Comparison of ENCODE assay signal across 1 cellular context in genomic region chr2:208406474-208407451, GRCh38.
TF ChIP-seq lines count a peak whose summit lies in the region.

A gene with protein sequence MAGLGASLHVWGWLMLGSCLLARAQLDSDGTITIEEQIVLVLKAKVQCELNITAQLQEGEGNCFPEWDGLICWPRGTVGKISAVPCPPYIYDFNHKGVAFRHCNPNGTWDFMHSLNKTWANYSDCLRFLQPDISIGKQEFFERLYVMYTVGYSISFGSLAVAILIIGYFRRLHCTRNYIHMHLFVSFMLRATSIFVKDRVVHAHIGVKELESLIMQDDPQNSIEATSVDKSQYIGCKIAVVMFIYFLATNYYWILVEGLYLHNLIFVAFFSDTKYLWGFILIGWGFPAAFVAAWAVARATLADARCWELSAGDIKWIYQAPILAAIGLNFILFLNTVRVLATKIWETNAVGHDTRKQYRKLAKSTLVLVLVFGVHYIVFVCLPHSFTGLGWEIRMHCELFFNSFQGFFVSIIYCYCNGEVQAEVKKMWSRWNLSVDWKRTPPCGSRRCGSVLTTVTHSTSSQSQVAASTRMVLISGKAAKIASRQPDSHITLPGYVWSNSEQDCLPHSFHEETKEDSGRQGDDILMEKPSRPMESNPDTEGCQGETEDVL (plus strand): TSS chr2:208406792. CDS start chr2:208407044, 252 bp downstream.

TF ChIP-seq in GM12878, 131 proteins besides CTCF, POLR2A, EP300 and RAD21 (continued from another document):
- no peak for TF ChIP-seq MXI1 (IDR thresholded peaks at IDR 0.05; ENCODE audit: low read depth, low read length)
- TF ChIP-seq, protein P1, sequence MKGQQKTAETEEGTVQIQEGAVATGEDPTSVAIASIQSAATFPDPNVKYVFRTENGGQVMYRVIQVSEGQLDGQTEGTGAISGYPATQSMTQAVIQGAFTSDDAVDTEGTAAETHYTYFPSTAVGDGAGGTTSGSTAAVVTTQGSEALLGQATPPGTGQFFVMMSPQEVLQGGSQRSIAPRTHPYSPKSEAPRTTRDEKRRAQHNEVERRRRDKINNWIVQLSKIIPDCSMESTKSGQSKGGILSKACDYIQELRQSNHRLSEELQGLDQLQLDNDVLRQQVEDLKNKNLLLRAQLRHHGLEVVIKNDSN (IDR thresholded peaks at IDR 0.05; ENCODE audit: borderline replicate concordance, extremely low read length, insufficient read depth, low read depth, low read length): no peak
- TF ChIP-seq EGR1 (IDR thresholded peaks at IDR 0.05; ENCODE audit: borderline replicate concordance in 1 of 2, low read depth in 2 of 2, low read length in 2 of 2): no peak
- TF ChIP-seq, protein P2, sequence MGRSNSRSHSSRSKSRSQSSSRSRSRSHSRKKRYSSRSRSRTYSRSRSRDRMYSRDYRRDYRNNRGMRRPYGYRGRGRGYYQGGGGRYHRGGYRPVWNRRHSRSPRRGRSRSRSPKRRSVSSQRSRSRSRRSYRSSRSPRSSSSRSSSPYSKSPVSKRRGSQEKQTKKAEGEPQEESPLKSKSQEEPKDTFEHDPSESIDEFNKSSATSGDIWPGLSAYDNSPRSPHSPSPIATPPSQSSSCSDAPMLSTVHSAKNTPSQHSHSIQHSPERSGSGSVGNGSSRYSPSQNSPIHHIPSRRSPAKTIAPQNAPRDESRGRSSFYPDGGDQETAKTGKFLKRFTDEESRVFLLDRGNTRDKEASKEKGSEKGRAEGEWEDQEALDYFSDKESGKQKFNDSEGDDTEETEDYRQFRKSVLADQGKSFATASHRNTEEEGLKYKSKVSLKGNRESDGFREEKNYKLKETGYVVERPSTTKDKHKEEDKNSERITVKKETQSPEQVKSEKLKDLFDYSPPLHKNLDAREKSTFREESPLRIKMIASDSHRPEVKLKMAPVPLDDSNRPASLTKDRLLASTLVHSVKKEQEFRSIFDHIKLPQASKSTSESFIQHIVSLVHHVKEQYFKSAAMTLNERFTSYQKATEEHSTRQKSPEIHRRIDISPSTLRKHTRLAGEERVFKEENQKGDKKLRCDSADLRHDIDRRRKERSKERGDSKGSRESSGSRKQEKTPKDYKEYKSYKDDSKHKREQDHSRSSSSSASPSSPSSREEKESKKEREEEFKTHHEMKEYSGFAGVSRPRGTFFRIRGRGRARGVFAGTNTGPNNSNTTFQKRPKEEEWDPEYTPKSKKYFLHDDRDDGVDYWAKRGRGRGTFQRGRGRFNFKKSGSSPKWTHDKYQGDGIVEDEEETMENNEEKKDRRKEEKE (IDR thresholded peaks at IDR 0.05): no peak
- TF ChIP-seq, protein P3, sequence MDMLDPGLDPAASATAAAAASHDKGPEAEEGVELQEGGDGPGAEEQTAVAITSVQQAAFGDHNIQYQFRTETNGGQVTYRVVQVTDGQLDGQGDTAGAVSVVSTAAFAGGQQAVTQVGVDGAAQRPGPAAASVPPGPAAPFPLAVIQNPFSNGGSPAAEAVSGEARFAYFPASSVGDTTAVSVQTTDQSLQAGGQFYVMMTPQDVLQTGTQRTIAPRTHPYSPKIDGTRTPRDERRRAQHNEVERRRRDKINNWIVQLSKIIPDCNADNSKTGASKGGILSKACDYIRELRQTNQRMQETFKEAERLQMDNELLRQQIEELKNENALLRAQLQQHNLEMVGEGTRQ (IDR thresholded peaks at IDR 0.05; ENCODE audit: borderline replicate concordance, low read depth, low read length): no peak
- TF ChIP-seq SMC3 (IDR thresholded peaks at IDR 0.05; ENCODE audit: borderline replicate concordance, low read length): no peak
